Comparison of ENCODE assay signal across 21 cellular contexts in the genomic region with DNA sequence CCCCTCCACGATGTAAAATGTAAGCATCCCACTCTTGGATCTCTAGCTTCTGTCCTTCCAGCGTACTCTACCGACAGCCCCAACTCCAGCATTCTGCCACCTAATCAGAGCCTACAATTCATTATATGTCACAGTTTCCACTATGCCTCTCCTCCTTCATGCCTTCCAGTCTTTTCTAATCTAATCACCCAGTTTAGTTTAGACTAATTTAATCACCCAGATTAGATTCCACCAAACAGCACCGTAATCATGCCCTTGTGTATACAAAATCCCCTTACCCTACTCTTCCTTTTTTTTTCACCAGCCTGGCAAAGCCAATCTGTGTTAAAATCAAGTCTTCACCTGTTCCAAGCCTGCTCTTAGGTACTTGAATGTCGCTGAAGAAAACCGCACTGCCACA. TPM values are rescaled to one million over a fixed set of nuclear protein-coding genes. Genes with fewer than 3 reads are reported as not detected.
"Had no signal": no experiment of that assay in that cellular context is flagged by ENCODE, and none has a peak within 500 bp of the region (broad histone marks: within the 10 kb centered on the region; RNA-seq: fewer than 3 reads in every experiment).

No MANE protein-coding gene starts in this region.

- H3K36me3 ChIP-seq: left ventricle myocardium inferior, lower lobe of right lung, pancreas had no signal

- H3K27ac ChIP-seq: dorsolateral prefrontal cortex, hepatocyte, left ventricle myocardium inferior, lower lobe of right lung, pancreas had no signal

- H3K4me1 Mint-ChIP-seq: memory B cell had no signal

- H3K27me3 ChIP-seq: hepatocyte, pancreas had no signal

- ATAC-seq: left cardiac atrium, lower lobe of right lung, pancreas, right cardiac atrium had no signal

- H3K9me3 ChIP-seq: lower lobe of right lung, pancreas had no signal

- H2AFZ ChIP-seq: hepatocyte had no signal

- H3K79me2 ChIP-seq: hepatocyte had no signal

- H3K36me3 Mint-ChIP-seq: memory B cell; natural killer cell treated with Interleukin-12 subunit alpha and Interleukin-12 subunit beta and Interleukin-15 and Interleukin-18, amount 100 ng/mL, for 72 hours had no signal

- H3K27me3 Mint-ChIP-seq: memory B cell had no signal

- H3K27ac Mint-ChIP-seq: memory B cell; natural killer cell treated with Interleukin-12 subunit alpha and Interleukin-12 subunit beta and Interleukin-15 and Interleukin-18, amount 100 ng/mL, for 72 hours; progenitor cell of endocrine pancreas had no signal

- H3K4me1 ChIP-seq: left ventricle myocardium inferior, lower lobe of right lung, pancreas had no signal

- H3K4me2 ChIP-seq: hepatocyte had no signal

- DNase-seq: dorsolateral prefrontal cortex; effector CD8-positive, alpha-beta T cell; foreskin melanocyte; head of caudate nucleus; kidney; left cardiac atrium; left ventricle myocardium inferior; lower lobe of right lung; midbrain; occipital lobe; pancreas; right cardiac atrium; small intestine; stimulated activated CD4-positive, alpha-beta T cell treated with anti-CD3 and anti-CD28 coated beads, Interleukin-12 subunit alpha, Interleukin-12 subunit beta, amount 100 ng/mL, for 4 hours; stimulated activated CD4-positive, alpha-beta T cell treated with anti-CD3 and anti-CD28 coated beads, Interleukin-2, amount 100 ng/mL, for 48 hours; stimulated activated naive CD4-positive, alpha-beta T cell treated with Interleukin-2 at 50 U/mL for 16 hours; trophoblast cell had no signal

- H3K9me3 Mint-ChIP-seq: natural killer cell treated with Interleukin-12 subunit alpha and Interleukin-12 subunit beta and Interleukin-15 and Interleukin-18, amount 100 ng/mL, for 72 hours had no signal

- H3K4me3 ChIP-seq: dorsolateral prefrontal cortex, hepatocyte, left ventricle myocardium inferior, lower lobe of right lung, pancreas had no signal

- H3K4me3 Mint-ChIP-seq: memory B cell; natural killer cell treated with Interleukin-12 subunit alpha and Interleukin-12 subunit beta and Interleukin-15 and Interleukin-18, amount 100 ng/mL, for 72 hours had no signal

RNA-seq across cellular contexts. Expression of a gene that starts 49.8 kb away (rescaled TPM):
- total RNA-seq: natural killer cell treated with Interleukin-12 subunit alpha and Interleukin-12 subunit beta and Interleukin-15 and Interleukin-18, amount 100 ng/mL, for 72 hours had no signal
